In genomic region chr10:114215033-114215432, GRCh38 we compare ENCODE assay signal across 12 cellular contexts. TPM values are rescaled to one million over a fixed set of nuclear protein-coding genes. Genes with fewer than 3 reads are reported as not detected.
"Had no signal": no experiment of that assay in that cellular context is flagged by ENCODE, and none has a peak within 500 bp of the region (broad histone marks: within the 10 kb centered on the region; RNA-seq: fewer than 3 reads in every experiment).

No MANE protein-coding gene starts in this region.

- FAIRE-seq: H1, H54 had no signal

- H3K4me3 ChIP-seq: GM23248, GM23338, HAP-1 had no signal

- H3K9me3 ChIP-seq: HAP-1 had no signal

- DNase-seq: GM23248, GOT3, H7, H9, HCEC 1CT, HFFc6 had no signal

- H3K4me2 ChIP-seq: GM23338 had no signal

- ATAC-seq: GM23338, HCT116 had no signal

- H2AFZ ChIP-seq: GM23248, GM23338 had no signal

- H3K9ac ChIP-seq: GM23248 had no signal

- H3K27ac ChIP-seq: GM23248 had no signal

- H3K4me1 ChIP-seq: HAP-1 had no signal

- H3K36me3 ChIP-seq: HAP-1 had no signal

RNA-seq across cellular contexts. Expression of gene VWA2, which starts 24.0 kb away (rescaled TPM):
- total RNA-seq: GM23248, H4 had no signal
- polyA plus RNA-seq: GM23248 had no signal

RNA-seq across cellular contexts. Expression of gene TDRD1, which starts 35.9 kb away (rescaled TPM):
- total RNA-seq: GM23248, H4, HFFc6 had no signal
- polyA plus RNA-seq: GM23248 had no signal
